ENCODE assay signal across 22 cellular contexts in genomic region chr9:98506422-98507054, GRCh38.
A peak's percentile ranks its signal among the peaks of the same experiment; 100 is the strongest.
DNase-seq lines count a peak whose midpoint lies in the region; FAIRE-seq and TF ChIP-seq lines count a peak whose summit lies in the region.
"Had no signal": no experiment of that assay in that cellular context is flagged by ENCODE, and none has a peak within 500 bp of the region (broad histone marks: within the 10 kb centered on the region; RNA-seq: fewer than 3 reads in every experiment).

No MANE protein-coding gene starts in this region.

- TF ChIP-seq CTCF in osteocyte (IDR thresholded peaks at IDR 0.05) (no peak), GM10266 (IDR thresholded peaks at IDR 0.05; ENCODE audit: control insufficient read depth, insufficient read depth, low read depth, missing control alignments) (no peak), kidney (IDR thresholded peaks at IDR 0.05; ENCODE audit: borderline replicate concordance, extremely low read depth, insufficient read depth) (no peak)

- no peak overlapping the region for H3K27ac Mint-ChIP-seq in osteocyte (ENCODE audit: unreplicated experiment)

- H3K4me1 ChIP-seq in kidney (ENCODE audit: control insufficient read depth in 1 of 2, insufficient read depth in 1 of 2, low read depth in 1 of 2, low read length in 2 of 2): no peaks in the 10 kb centered on the region
- H3K4me1 ChIP-seq: A549 had no signal

- H3K27ac ChIP-seq in kidney (ENCODE audit: low read depth in 2 of 2, low read length in 2 of 2): no peak overlapping the region
- H3K27ac ChIP-seq: A549, HL-60, SK-N-MC had no signal

- H3K4me3 ChIP-seq in kidney (ENCODE audit: low read length in 2 of 2): no peak overlapping the region
- H3K4me3 ChIP-seq: A549, SK-N-MC had no signal

- no peaks in the 10 kb centered on the region for H3K9me3 ChIP-seq in kidney (ENCODE audit: control insufficient read depth in 1 of 2, low read length in 2 of 2)
- H3K9me3 ChIP-seq: A549 had no signal

- no peak overlapping the region for H3K4me3 Mint-ChIP-seq in osteocyte (ENCODE audit: unreplicated experiment)
- H3K4me3 Mint-ChIP-seq: CD4-positive, alpha-beta memory T cell had no signal

- peak; percentile 33 for DNase-seq in activated CD8-positive, alpha-beta memory T cell treated with anti-CD3 and anti-CD28 coated beads, Interleukin-2, amount 50 U/mL, for 48 hours
- no peak for DNase-seq in activated CD8-positive, alpha-beta memory T cell treated with anti-CD3 and anti-CD28 coated beads for 24 hours
- DNase-seq in NCI-H2171 (lab: John Stamatoyannopoulos, UW): peak; percentile 14
- peak; percentile 30 for DNase-seq in ecto neural progenitor cell (ENCODE audit: low spot score)
- DNase-seq in osteocyte (ENCODE audit: extremely low spot score, unreplicated experiment): peak; percentile 63
- no peak for DNase-seq in GM10266 (ENCODE audit: extremely low spot score)
- DNase-seq in pons (ENCODE audit: low spot score): no peak
- DNase-seq in kidney: no peak
- DNase-seq: CD4-positive, alpha-beta memory T cell; COR-L47; DMS79; GOT3; NCI-H1048; NCI-H1417; NCI-H187; NCI-H2081 treated with DMSO at 0.1 percent for 48 hours; NCI-H774; SIG-M5 had no signal

- no peaks in the 10 kb centered on the region for H3K27me3 Mint-ChIP-seq in osteocyte (ENCODE audit: unreplicated experiment)

- intact Hi-C loops in kidney (cut with DNase I): no loop called here

- no peaks in the 10 kb centered on the region for H3K36me3 Mint-ChIP-seq in osteocyte (ENCODE audit: unreplicated experiment)
- H3K36me3 Mint-ChIP-seq: CD4-positive, alpha-beta memory T cell had no signal

- FAIRE-seq in kidney (lab: Jason Lieb, UNC): no peak
- FAIRE-seq: A549, RCC 7860 had no signal

- no peak overlapping the region for H3K9ac ChIP-seq in kidney (ENCODE audit: low read length in 2 of 2)

- no peaks in the 10 kb centered on the region for H3K9me3 Mint-ChIP-seq in osteocyte (ENCODE audit: unreplicated experiment)

- H3K36me3 ChIP-seq in kidney (ENCODE audit: control insufficient read depth in 1 of 2, insufficient read depth in 2 of 2, low read length in 2 of 2): no peaks in the 10 kb centered on the region

- H3K4me1 Mint-ChIP-seq in osteocyte (ENCODE audit: unreplicated experiment): peaks cover 7% of the 10 kb centered on the region
- H3K4me1 Mint-ChIP-seq: CD4-positive, alpha-beta memory T cell had no signal

Comparison
In these comparisons a context has a peak if more than half of its experiments do, and no peak if none do; other contexts are left out.
1. DNase-seq: peak in activated CD8-positive, alpha-beta memory T cell treated with anti-CD3 and anti-CD28 coated beads, Interleukin-2, amount 50 U/mL, for 48 hours (single experiment), NCI-H2171 (single experiment), ecto neural progenitor cell (single experiment) and osteocyte (single experiment); none in activated CD8-positive, alpha-beta memory T cell treated with anti-CD3 and anti-CD28 coated beads for 24 hours (single experiment), GM10266 (single experiment), pons (single experiment) and kidney (single experiment).